In the genomic region with DNA sequence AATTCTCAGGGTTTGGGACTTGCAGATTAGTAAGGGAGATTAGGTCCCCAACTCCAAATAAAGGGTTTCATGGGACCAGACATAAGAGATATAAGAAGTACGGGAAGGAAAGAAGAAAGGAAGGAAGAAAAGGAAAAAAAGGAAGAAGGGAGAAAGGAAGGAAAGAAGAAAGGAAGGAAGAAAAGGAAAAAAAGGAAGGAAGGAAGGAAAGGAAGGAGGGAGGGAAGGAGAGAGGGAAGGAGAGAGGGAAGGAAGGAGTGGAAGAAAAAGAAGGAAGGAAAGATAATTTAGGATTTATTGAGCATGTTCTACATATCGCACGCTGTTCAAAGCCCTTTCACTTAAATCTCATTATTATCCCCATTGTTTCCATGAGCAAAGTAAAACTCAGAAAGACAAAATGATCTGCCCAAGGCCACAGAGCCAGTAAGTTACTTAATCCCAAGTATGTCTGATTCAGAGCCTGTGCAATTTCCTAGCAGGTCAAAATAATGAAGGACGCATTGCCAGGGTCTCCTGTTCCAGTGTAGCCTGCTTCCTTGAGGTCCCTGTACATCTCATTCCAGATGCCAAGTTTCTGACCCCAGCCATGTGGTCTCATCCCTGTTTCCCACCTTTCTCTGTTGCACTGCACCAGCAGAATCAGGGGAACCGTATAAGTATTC, we compare ENCODE assay signal across 13 cellular contexts. TPM values are rescaled to one million over a fixed set of nuclear protein-coding genes. Genes with fewer than 3 reads are reported as not detected.
DNase-seq lines count a peak whose midpoint lies in the region; ATAC-seq and TF ChIP-seq lines count a peak whose summit lies in the region.
"Had no signal": no experiment of that assay in that cellular context is flagged by ENCODE, and none has a peak within 500 bp of the region (broad histone marks: within the 10 kb centered on the region; RNA-seq: fewer than 3 reads in every experiment).

No MANE protein-coding gene starts in this region.

- WGBS in upper lobe of left lung, 2 donors: 84 to 89% methylated on average over 5 of the region's 5 CpGs

- no peak for TF ChIP-seq CTCF in upper lobe of left lung (IDR thresholded peaks at IDR 0.05)

- ATAC-seq in upper lobe of left lung (ENCODE audit: low FRiP score in 2 of 2) (no peak), GM21825 (IDR thresholded peaks at IDR 0.05; ENCODE audit: unreplicated experiment) (no peak)
- ATAC-seq: left lobe of liver had no signal

- H3K4me1 Mint-ChIP-seq in activated naive CD4-positive, alpha-beta T cell treated with anti-CD3 and anti-CD28 coated beads, Interleukin-2, amount 50 U/mL, for 24 hours: peaks cover 80% of the 10 kb centered on the region

- H3K36me3 Mint-ChIP-seq in activated naive CD4-positive, alpha-beta T cell treated with anti-CD3 and anti-CD28 coated beads, Interleukin-2, amount 50 U/mL, for 24 hours: no peaks in the 10 kb centered on the region

- H3K4me3 Mint-ChIP-seq in activated naive CD4-positive, alpha-beta T cell treated with anti-CD3 and anti-CD28 coated beads, Interleukin-2, amount 50 U/mL, for 24 hours: no peak overlapping the region

- H3K36me3 ChIP-seq in muscle layer of duodenum (ENCODE audit: control insufficient read depth in 1 of 2, insufficient read depth in 2 of 2, low read length in 2 of 2): peaks cover 0 to 3% of the 10 kb centered on the region in 2 donors
- H3K36me3 ChIP-seq in upper lobe of left lung: no peaks in the 10 kb centered on the region
- H3K36me3 ChIP-seq: right atrium auricular region had no signal

- peak overlapping the region; percentile 93 for H3K27ac ChIP-seq in muscle layer of duodenum (ENCODE audit: low read length)
- H3K27ac ChIP-seq in upper lobe of left lung: peak overlapping the region; percentile 97 to 99 (median 98)

- no peaks in the 10 kb centered on the region for H3K9me3 Mint-ChIP-seq in activated naive CD4-positive, alpha-beta T cell treated with anti-CD3 and anti-CD28 coated beads, Interleukin-2, amount 50 U/mL, for 24 hours

- H3K27ac Mint-ChIP-seq in activated naive CD4-positive, alpha-beta T cell treated with anti-CD3 and anti-CD28 coated beads, Interleukin-2, amount 50 U/mL, for 24 hours: peak overlapping the region; percentile 98

- H3K4me1 ChIP-seq in muscle layer of duodenum (ENCODE audit: control insufficient read depth in 1 of 2, insufficient read depth in 2 of 2, low read length in 2 of 2) (peaks cover 31 to 42% of the 10 kb centered on the region in 2 donors), upper lobe of left lung (peaks cover 79 to 89% (median 85%) of the 10 kb centered on the region in 4 donors)

- H3K9me3 ChIP-seq in muscle layer of duodenum (ENCODE audit: control insufficient read depth in 1 of 2, low read length in 2 of 2) (no peaks in the 10 kb centered on the region), upper lobe of left lung (no peaks in the 10 kb centered on the region)
- H3K9me3 ChIP-seq: right atrium auricular region had no signal

- H3K27me3 ChIP-seq in muscle layer of duodenum (ENCODE audit: low read depth, low read length) (no peaks in the 10 kb centered on the region), upper lobe of left lung (no peaks in the 10 kb centered on the region)
- H3K27me3 ChIP-seq: right atrium auricular region had no signal

- no peak overlapping the region for H3K4me3 ChIP-seq in muscle layer of duodenum (ENCODE audit: low read depth in 1 of 2, low read length in 2 of 2)
- no peak overlapping the region for H3K4me3 ChIP-seq in upper lobe of left lung
- H3K4me3 ChIP-seq: right atrium auricular region had no signal

- no peak for TF ChIP-seq EP300 in upper lobe of left lung (IDR thresholded peaks at IDR 0.05)

- no peaks in the 10 kb centered on the region for H3K27me3 Mint-ChIP-seq in activated naive CD4-positive, alpha-beta T cell treated with anti-CD3 and anti-CD28 coated beads, Interleukin-2, amount 50 U/mL, for 24 hours

- DNase-seq in activated naive CD4-positive, alpha-beta T cell treated with Interleukin-2 at 50 U/mL for 16 hours: no peak
- DNase-seq in amniotic epithelial cell (ENCODE audit: low read depth) (peak; percentile 74), upper lobe of left lung (no peak), T1000 (lab: John Stamatoyannopoulos, UW) (no peak), epidermal melanocyte (ENCODE audit: insufficient read length, low spot score) (no peak)
- DNase-seq: activated CD4-positive, CD25-positive, alpha-beta regulatory T cell; H7; NCI-H1436 treated with DMSO at 0.1 percent for 48 hours had no signal

- TF ChIP-seq POLR2A in upper lobe of left lung (IDR thresholded peaks at IDR 0.05): no peak

RNA-seq across cellular contexts. Expression of gene HDAC7, which starts 3.9 kb away (rescaled TPM):
- 100 to 1,000 TPM in 4 of 6 donors, 10 to 100 TPM in 2; 66.6 to 164 (median 126) TPM for total RNA-seq in upper lobe of left lung

RNA-seq across cellular contexts. Expression of gene SLC48A1, which starts 50.5 kb away (rescaled TPM):
- total RNA-seq in upper lobe of left lung: 10 to 100 TPM; 26.5 to 36.5 (median 33.9) TPM
